12 cellular contexts compared by ENCODE assay signal in the genomic region with DNA sequence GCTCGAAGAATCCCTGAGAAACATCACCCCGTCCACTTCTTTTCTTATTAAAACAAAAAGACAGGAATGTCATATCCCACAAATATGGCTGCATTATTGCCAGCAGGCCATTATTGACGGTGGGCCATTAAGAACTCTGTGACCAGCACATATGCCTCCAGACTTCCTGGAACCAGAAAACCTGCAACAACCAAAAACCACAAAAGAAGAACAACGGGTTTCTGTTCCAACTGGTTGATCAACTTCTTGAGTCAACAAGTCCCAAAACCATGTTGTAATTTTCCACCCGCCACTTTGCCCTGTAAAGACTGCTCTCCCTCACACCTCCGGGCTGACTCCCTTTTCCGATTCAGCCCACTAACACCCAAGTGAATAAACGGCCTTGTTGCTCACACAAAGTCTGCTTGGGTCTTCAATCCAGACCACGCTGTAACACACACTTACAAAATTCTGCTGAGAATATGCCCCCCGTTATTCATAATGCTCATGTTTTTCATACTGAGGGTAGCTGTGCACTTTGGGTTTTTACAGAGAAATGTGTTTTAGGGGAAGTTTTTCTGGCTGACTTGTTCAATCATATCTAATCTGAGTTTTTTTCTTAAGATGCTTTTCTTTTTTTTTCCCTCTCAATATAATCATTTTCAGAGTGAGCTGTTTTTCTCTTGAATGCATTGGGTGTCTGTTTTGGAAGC. TPM values are rescaled to one million over a fixed set of nuclear protein-coding genes. Genes with fewer than 3 reads are reported as not detected.
A peak's percentile ranks its signal among the peaks of the same experiment; 100 is the strongest.
DNase-seq lines count a peak whose midpoint lies in the region; ATAC-seq and TF ChIP-seq lines count a peak whose summit lies in the region.
"Had no signal": no experiment of that assay in that cellular context is flagged by ENCODE, and none has a peak within 500 bp of the region (broad histone marks: within the 10 kb centered on the region; RNA-seq: fewer than 3 reads in every experiment).

No MANE protein-coding gene starts in this region.

- CTCF ChIA-PET in activated naive CD4-positive, alpha-beta T cell treated with anti-CD3 and anti-CD28 coated beads for 36 hours (lab: Charles Lee), result interaction anchor here (0.7 kb wide), 1 partner anchor 318 kb away, joined by 3 read pairs; no protein-coding TSS in a partner anchor

- no peak overlapping the region for H3K4me3 Mint-ChIP-seq in activated naive CD4-positive, alpha-beta T cell treated with anti-CD3 and anti-CD28 coated beads for 36 hours
- H3K4me3 Mint-ChIP-seq: neural crest cell had no signal

- peak overlapping the region; percentile 80 for H3K27ac Mint-ChIP-seq in activated naive CD4-positive, alpha-beta T cell treated with anti-CD3 and anti-CD28 coated beads for 36 hours

- H3K4me3 ChIP-seq in breast epithelium, result peak overlapping the region in 1 of 3 donors; percentile 46
- no peak overlapping the region for H3K4me3 ChIP-seq in thymus (ENCODE audit: low read length)
- no peak overlapping the region for H3K4me3 ChIP-seq in testis
- H3K4me3 ChIP-seq: hepatocyte had no signal

- no peaks in the 10 kb centered on the region for H3K27me3 ChIP-seq in breast epithelium
- H3K27me3 ChIP-seq in thymus (ENCODE audit: control insufficient read depth, insufficient read depth), result no peaks in the 10 kb centered on the region
- H3K27me3 ChIP-seq in testis, result no peaks in the 10 kb centered on the region
- H3K27me3 ChIP-seq: hepatocyte had no signal

- ATAC-seq in GM18867 (IDR thresholded peaks at IDR 0.05; ENCODE audit: unreplicated experiment), result no peak

- peak; percentile 47 for DNase-seq in activated naive CD4-positive, alpha-beta T cell treated with anti-CD3 and anti-CD28 coated beads for 36 hours
- DNase-seq in activated naive CD4-positive, alpha-beta T cell (lab: John Stamatoyannopoulos, UW), result no peak
- DNase-seq in NCI-H748 (lab: John Stamatoyannopoulos, UW; ENCODE audit: unreplicated experiment), result peak; percentile 76
- DNase-seq in breast epithelium (ENCODE audit: low spot score in 2 of 2), result peak; percentile 59 to 82
- no peak for DNase-seq in stimulated activated naive CD4-positive, alpha-beta T cell (lab: John Stamatoyannopoulos, UW)
- no peak for DNase-seq in testis
- DNase-seq: central memory CD4-positive, alpha-beta T cell; NCI-H187 treated with DMSO at 0.1 percent for 48 hours had no signal

- H3K4me1 ChIP-seq in breast epithelium (no peaks in the 10 kb centered on the region), thymus (ENCODE audit: control insufficient read depth, insufficient read depth, low read length) (peaks cover 7% of the 10 kb centered on the region), testis (no peaks in the 10 kb centered on the region)

- no peaks in the 10 kb centered on the region for H3K9me3 ChIP-seq in breast epithelium
- H3K9me3 ChIP-seq in thymus (ENCODE audit: control insufficient read depth), result peaks cover 25% of the 10 kb centered on the region
- H3K9me3 ChIP-seq in testis, result no peaks in the 10 kb centered on the region

- peaks cover 23% of the 10 kb centered on the region for H3K9me3 Mint-ChIP-seq in activated naive CD4-positive, alpha-beta T cell treated with anti-CD3 and anti-CD28 coated beads for 36 hours

- intact Hi-C loops in activated naive CD4-positive, alpha-beta T cell treated with anti-CD3 and anti-CD28 coated beads for 36 hours (cut with micrococcal nuclease), result no loop called here
- intact Hi-C loops in breast epithelium (cut with DNase I; ENCODE audit: low total_unique reads) (no loop called here), testis (cut with DNase I; ENCODE audit: low total_unique reads) (no loop called here)

- H3K36me3 Mint-ChIP-seq in activated naive CD4-positive, alpha-beta T cell treated with anti-CD3 and anti-CD28 coated beads for 36 hours (ENCODE audit: low read depth), result peaks cover 13% of the 10 kb centered on the region

- no peaks in the 10 kb centered on the region for H3K27me3 Mint-ChIP-seq in activated naive CD4-positive, alpha-beta T cell treated with anti-CD3 and anti-CD28 coated beads for 36 hours (ENCODE audit: low read depth)

- H3K4me1 Mint-ChIP-seq in activated naive CD4-positive, alpha-beta T cell treated with anti-CD3 and anti-CD28 coated beads for 36 hours (ENCODE audit: low read depth), result peaks cover 34% of the 10 kb centered on the region
- H3K4me1 Mint-ChIP-seq: neural crest cell had no signal

- H3K27ac ChIP-seq in breast epithelium, result peak overlapping the region; percentile 86 to 91
- peak overlapping the region; percentile 71 for H3K27ac ChIP-seq in thymus (ENCODE audit: low read depth)
- no peak overlapping the region for H3K27ac ChIP-seq in testis
- H3K27ac ChIP-seq: hepatocyte had no signal

- TF ChIP-seq CTCF in breast epithelium (IDR thresholded peaks at IDR 0.05), result no peak
- no peak for TF ChIP-seq CTCF in testis (IDR thresholded peaks at IDR 0.05)

- TF ChIP-seq POLR2A in breast epithelium (IDR thresholded peaks at IDR 0.05) (no peak), testis (IDR thresholded peaks at IDR 0.05) (no peak)

- 71% methylated on average over 10 of the region's 10 CpGs for WGBS in thymus
- WGBS in testis, 2 donors, result 91 to 98% methylated on average over 10 of the region's 10 CpGs

- H3K36me3 ChIP-seq in breast epithelium (no peaks in the 10 kb centered on the region), thymus (ENCODE audit: control insufficient read depth, insufficient read depth) (peaks cover 52% of the 10 kb centered on the region), testis (ENCODE audit: low read depth, missing control alignments) (no peaks in the 10 kb centered on the region)

RNA-seq across cellular contexts. Expression of gene ZNF107, which starts 20.7 kb away (rescaled TPM):
- 1 to 10 TPM; 7.7 to 8.0 TPM for total RNA-seq in activated naive CD4-positive, alpha-beta T cell treated with anti-CD3 and anti-CD28 coated beads for 36 hours
- total RNA-seq in breast epithelium, result 10 to 100 TPM in 2 of 3 donors, 1 to 10 TPM in 1; 3.7 to 72.7 (median 33.1) TPM
- 8.9 TPM for polyA plus RNA-seq in thymus
- total RNA-seq in testis, result 1 to 10 TPM; 5.6 to 9.4 TPM
- polyA plus RNA-seq in testis (ENCODE audit: insufficient read depth, low read depth, low replicate concordance), result 2.4 TPM

Comparison
In these comparisons a context has a peak if more than half of its experiments do, and no peak if none do; other contexts are left out.
1. DNase-seq: peak in activated naive CD4-positive, alpha-beta T cell treated with anti-CD3 and anti-CD28 coated beads for 36 hours (single experiment), NCI-H748 (single experiment) and breast epithelium (2 of 2); none in activated naive CD4-positive, alpha-beta T cell (0 of 4), stimulated activated naive CD4-positive, alpha-beta T cell (0 of 6) and testis (single experiment).
2. H3K27ac ChIP-seq: peak in breast epithelium (2 of 2) and thymus (single experiment); none in testis (0 of 2).